Comparison of ENCODE assay signal across 1 cellular context in genomic region chr19:9934132-9934950, GRCh38.
TF ChIP-seq lines count a peak whose summit lies in the region.

No MANE protein-coding gene starts in this region.

TF ChIP-seq in HepG2, 621 proteins besides CTCF, POLR2A, EP300 and RAD21 (continued from another document and continues in another):
- TF ChIP-seq ZBTB2 (CRISPR knock-in tag; IDR thresholded peaks at IDR 0.05; ENCODE audit: low read depth) (no peak), ZNF737 (CRISPR knock-in tag; IDR thresholded peaks at IDR 0.05; ENCODE audit: borderline replicate concordance) (no peak), MED1 (CRISPR knock-in tag; IDR thresholded peaks at IDR 0.05) (0 out of 2 replicates have a peak, but pooled peaks have one; percentile 33), MAZ (IDR thresholded peaks at IDR 0.05; ENCODE audit: borderline replicate concordance, low read depth, low read length) (peak; percentile 81), MAZ (CRISPR knock-in tag; IDR thresholded peaks at IDR 0.05; ENCODE audit: low read depth) (peak; percentile 64; the same call in 1 of the 2 replicates), STAG1 (CRISPR knock-in tag; IDR thresholded peaks at IDR 0.05) (peak; percentile 86), GABPB1 (CRISPR knock-in tag; IDR thresholded peaks at IDR 0.05) (peak; percentile 52; the same call in 1 of the 2 replicates), ZNF580 (CRISPR knock-in tag; IDR thresholded peaks at IDR 0.05; ENCODE audit: borderline replicate concordance, low read depth) (peak; percentile 58; the same call in 1 of the 2 replicates), FOXP4 (CRISPR knock-in tag; IDR thresholded peaks at IDR 0.05) (0 out of 2 replicates have a peak, but pooled peaks have one; percentile 22), KAT8 (CRISPR knock-in tag; IDR thresholded peaks at IDR 0.05) (0 out of 2 replicates have a peak, but pooled peaks have one; percentile 26), ZBTB49 (CRISPR knock-in tag; IDR thresholded peaks at IDR 0.05; ENCODE audit: borderline replicate concordance) (0 out of 2 replicates have a peak, but pooled peaks have one; percentile 20), HNRNPLL (IDR thresholded peaks at IDR 0.05; ENCODE audit: low read depth, low read length, poor library complexity, severe bottlenecking) (peak; percentile 40), PRMT3 (CRISPR knock-in tag; IDR thresholded peaks at IDR 0.05; ENCODE audit: borderline replicate concordance, low read depth) (no peak), PHF5A (CRISPR knock-in tag; IDR thresholded peaks at IDR 0.05; ENCODE audit: low read depth, unreplicated experiment) (no peak), PATZ1 (CRISPR knock-in tag; IDR thresholded peaks at IDR 0.05) (peak; percentile 63), ZNF574 (CRISPR knock-in tag; IDR thresholded peaks at IDR 0.05) (peak; percentile 39; the same call in 1 of the 2 replicates), ZBTB33 (CRISPR knock-in tag; IDR thresholded peaks at IDR 0.05) (peak; percentile 20; the same call in 1 of the 2 replicates), MYPOP (CRISPR knock-in tag; IDR thresholded peaks at IDR 0.05) (no peak; the same call in 1 of the 2 replicates), TEAD3 (CRISPR knock-in tag; optimal IDR thresholded peaks at IDR 0.05; ENCODE audit: borderline replicate concordance) (peak; percentile 48), TCF12 (IDR thresholded peaks at IDR 0.05) (no peak), TCF12 (CRISPR knock-in tag; IDR thresholded peaks at IDR 0.05) (no peak), PTBP1 (IDR thresholded peaks at IDR 0.05; ENCODE audit: low read depth, low read length, poor library complexity, severe bottlenecking) (no peak), ATF2 (CRISPR knock-in tag; IDR thresholded peaks at IDR 0.05) (peak; percentile 96), ARNTL (CRISPR knock-in tag; IDR thresholded peaks at IDR 0.05) (no peak), ZNF777 (CRISPR knock-in tag; IDR thresholded peaks at IDR 0.05) (no peak), ZNF230 (CRISPR knock-in tag; IDR thresholded peaks at IDR 0.05) (no peak), HCFC1 (IDR thresholded peaks at IDR 0.05; ENCODE audit: low read depth, low read length) (no peak), KLF12 (CRISPR knock-in tag; IDR thresholded peaks at IDR 0.05; ENCODE audit: borderline replicate concordance) (peak; percentile 39; the same call in 1 of the 2 replicates), ZNF619 (CRISPR knock-in tag; IDR thresholded peaks at IDR 0.05) (0 out of 2 replicates have a peak, but pooled peaks have one; percentile 53), ZNF362 (CRISPR knock-in tag; IDR thresholded peaks at IDR 0.05; ENCODE audit: borderline replicate concordance) (peak; percentile 77; the same call in 1 of the 2 replicates), PITX1 (CRISPR knock-in tag; IDR thresholded peaks at IDR 0.05) (peak; percentile 47; the same call in 1 of the 2 replicates), ZNF740 (CRISPR knock-in tag; IDR thresholded peaks at IDR 0.05) (0 out of 2 replicates have a peak, but pooled peaks have one; percentile 40), CREM (IDR thresholded peaks at IDR 0.05) (0 out of 2 replicates have a peak, but pooled peaks have one; percentile 15), CREM (CRISPR knock-in tag; IDR thresholded peaks at IDR 0.05) (no peak), HOXA5 (CRISPR knock-in tag; IDR thresholded peaks at IDR 0.05) (peak; percentile 54; the same call in 1 of the 2 replicates), ATF7 (IDR thresholded peaks at IDR 0.05) (peak; percentile 61; the same call in 1 of the 2 replicates), ATF7 (CRISPR knock-in tag; IDR thresholded peaks at IDR 0.05) (peak; percentile 80; the same call in 1 of the 2 replicates)
